Comparison of ENCODE assay signal across 9 cellular contexts in genomic region chrX:11427082-11428033, GRCh38.
DNase-seq lines count a peak whose midpoint lies in the region; ATAC-seq, FAIRE-seq and TF ChIP-seq lines count a peak whose summit lies in the region.
"Had no signal": no experiment of that assay in that cellular context is flagged by ENCODE, and none has a peak within 500 bp of the region (broad histone marks: within the 10 kb centered on the region; RNA-seq: fewer than 3 reads in every experiment).

No MANE protein-coding gene starts in this region.

- no peak overlapping the region for H4K8ac ChIP-seq in H1 (ENCODE audit: extremely low read depth, insufficient read depth, low read length)

- H3K18ac ChIP-seq in H1 (ENCODE audit: extremely low read depth, low read length), result no peak overlapping the region

- H3K9me3 Mint-ChIP-seq in CD8-positive, alpha-beta memory T cell, result peaks cover 0 to 5% (median 0%) of the 10 kb centered on the region in 5 donors
- no peaks in the 10 kb centered on the region for H3K9me3 Mint-ChIP-seq in activated CD4-positive, alpha-beta T cell treated with anti-CD3 and anti-CD28 coated beads, Interleukin-2, amount 10 ng/mL, durations not matched to agents 7 days and 5 days
- no peaks in the 10 kb centered on the region for H3K9me3 Mint-ChIP-seq in activated naive CD8-positive, alpha-beta T cell treated with anti-CD3 and anti-CD28 coated beads, Interleukin-2, amount 50 U/mL, for 24 hours

- H3K36me3 Mint-ChIP-seq in CD8-positive, alpha-beta memory T cell, result no peaks in the 10 kb centered on the region
- H3K36me3 Mint-ChIP-seq in activated CD4-positive, alpha-beta T cell treated with anti-CD3 and anti-CD28 coated beads, Interleukin-2, amount 10 ng/mL, durations not matched to agents 7 days and 5 days (ENCODE audit: low read depth), result no peaks in the 10 kb centered on the region
- no peaks in the 10 kb centered on the region for H3K36me3 Mint-ChIP-seq in activated naive CD8-positive, alpha-beta T cell treated with anti-CD3 and anti-CD28 coated beads, Interleukin-2, amount 50 U/mL, for 24 hours (ENCODE audit: low read depth)

- no peak overlapping the region for H3K4ac ChIP-seq in H1 (replicated peaks; ENCODE audit: insufficient read length, low read depth, low read length)

- no peak for TF ChIP-seq EP300 in H1 (IDR thresholded peaks at IDR 0.05; ENCODE audit: borderline replicate concordance in 1 of 2, low read depth in 2 of 2, low read length in 2 of 2)

- H2AK5ac ChIP-seq in H1 (ENCODE audit: low read depth, low read length), result no peak overlapping the region

- no peak overlapping the region for H3K4me3 ChIP-seq in CD8-positive, alpha-beta memory T cell (ENCODE audit: low read length)
- H3K4me3 ChIP-seq in H1 (ENCODE audit: extremely low read depth in 1 of 4, insufficient read depth in 2 of 4, low read depth in 3 of 4, low read length in 4 of 4), result peak overlapping the region; percentile 35 to 67 (median 41)
- H3K4me3 ChIP-seq in mucosa of rectum (ENCODE audit: low read length in 2 of 2), result peak overlapping the region; percentile 45 to 55

- H3K23ac ChIP-seq in H1 (ENCODE audit: insufficient read length), result no peak overlapping the region

- H3K9me3 ChIP-seq in CD8-positive, alpha-beta memory T cell (ENCODE audit: low read length), result no peaks in the 10 kb centered on the region
- H3K9me3 ChIP-seq in H1 (ENCODE audit: insufficient read depth in 2 of 2, low read depth in 1 of 2, low read length in 1 of 2) (no peaks in the 10 kb centered on the region), mucosa of rectum (ENCODE audit: control insufficient read depth in 2 of 2, low read length in 2 of 2) (no peaks in the 10 kb centered on the region)

- no peak for FAIRE-seq in H1 (lab: Jason Lieb, UNC)
- FAIRE-seq: frontal cortex had no signal

- ATAC-seq in HG02610 (IDR thresholded peaks at IDR 0.05; ENCODE audit: unreplicated experiment), result peak; percentile 36
- ATAC-seq in activated naive CD8-positive, alpha-beta T cell treated with anti-CD3 and anti-CD28 coated beads, Interleukin-2, amount 50 U/mL, for 24 hours, result no peak

- no peak overlapping the region for H2BK20ac ChIP-seq in H1 (ENCODE audit: low read length)

- H3K79me1 ChIP-seq in H1 (ENCODE audit: low read depth, low read length), result no peaks in the 10 kb centered on the region

- H3K56ac ChIP-seq in H1 (replicated peaks; ENCODE audit: insufficient read length, low read depth, low read length), result peak overlapping the region; percentile 46

- no peak overlapping the region for H3K9ac ChIP-seq in H1 (replicated peaks in 1 of 4; ENCODE audit: extremely low read depth in 1 of 4, low read depth in 3 of 4, low read length in 3 of 4)
- H3K9ac ChIP-seq in mucosa of rectum (ENCODE audit: low read depth in 1 of 2, low read length in 2 of 2), result peak overlapping the region; percentile 17 to 34

- CTCF ChIA-PET in CD8-positive, alpha-beta memory T cell (lab: Charles Lee), result no interaction called here
- CTCF ChIA-PET in H1 (lab: Charles Lee; ENCODE audit: partially characterized antibody), result no interaction called here
- CTCF ChIA-PET in activated CD4-positive, alpha-beta T cell treated with anti-CD3 and anti-CD28 coated beads, Interleukin-2, amount 10 ng/mL, durations not matched to agents 7 days and 5 days (lab: Charles Lee), result no interaction called here

- DNase-seq in CD8-positive, alpha-beta memory T cell, result no peak
- DNase-seq in H1 (ENCODE audit: low read depth in 1 of 2, low spot score in 2 of 2), result peak in 1 of 2 experiments; percentile 73
- DNase-seq in DMS114 treated with DMSO at 0.1 percent for 48 hours (lab: John Stamatoyannopoulos, UW; ENCODE audit: unreplicated experiment), result no peak
- no peak for DNase-seq in activated CD4-positive, alpha-beta T cell treated with anti-CD3 and anti-CD28 coated beads, Interleukin-2, amount 10 ng/mL, durations not matched to agents 7 days and 5 days
- DNase-seq in activated naive CD8-positive, alpha-beta T cell treated with anti-CD3 and anti-CD28 coated beads, Interleukin-2, amount 50 U/mL, for 24 hours, result no peak
- no peak for DNase-seq in SW 1271 (lab: John Stamatoyannopoulos, UW)

- no peak overlapping the region for H2BK120ac ChIP-seq in H1 (replicated peaks; ENCODE audit: low read depth, low read length)

- POLR2A ChIA-PET in CD8-positive, alpha-beta memory T cell (lab: Charles Lee), result no interaction called here
- POLR2A ChIA-PET in H1 (lab: Charles Lee; ENCODE audit: partially characterized antibody), result no interaction called here
- POLR2A ChIA-PET in activated CD4-positive, alpha-beta T cell treated with anti-CD3 and anti-CD28 coated beads, Interleukin-2, amount 10 ng/mL, durations not matched to agents 7 days and 5 days (lab: Charles Lee), result no interaction called here

- no peak overlapping the region for H4K5ac ChIP-seq in H1 (ENCODE audit: insufficient read length, low read depth, low read length)

- H2BK12ac ChIP-seq in H1 (ENCODE audit: low read depth, low read length), result no peak overlapping the region

- H2AFZ ChIP-seq in H1 (ENCODE audit: low read length), result no peak overlapping the region

- H2BK15ac ChIP-seq in H1 (ENCODE audit: low read length), result no peak overlapping the region

- no peak overlapping the region for H4K91ac ChIP-seq in H1 (replicated peaks; ENCODE audit: insufficient read length, low read length)

- no peak overlapping the region for H3K27ac Mint-ChIP-seq in CD8-positive, alpha-beta memory T cell
- no peak overlapping the region for H3K27ac Mint-ChIP-seq in activated CD4-positive, alpha-beta T cell treated with anti-CD3 and anti-CD28 coated beads, Interleukin-2, amount 10 ng/mL, durations not matched to agents 7 days and 5 days
- no peak overlapping the region for H3K27ac Mint-ChIP-seq in activated naive CD8-positive, alpha-beta T cell treated with anti-CD3 and anti-CD28 coated beads, Interleukin-2, amount 50 U/mL, for 24 hours

- WGBS in H1 (ENCODE audit: extremely low coverage in 1 of 2, insufficient coverage in 1 of 2, insufficient read length in 1 of 2, insufficient replicate concordance in 2 of 2, low coverage in 1 of 2, low lambda C conversion rate in 2 of 2, missing lambda C conversion rate in 1 of 2), 2 experiments, result 10% methylated on average over 11 of the region's 72 CpGs; no CpG with 5 or more reads in 1 of the 2 experiments

- TF ChIP-seq POLR2A in H1 (IDR thresholded peaks at IDR 0.05; ENCODE audit: control extremely low read depth in 1 of 2, low read depth in 2 of 2, low read length in 2 of 2), result no peak

- peaks cover 12 to 16% of the 10 kb centered on the region in 2 donors for H3K27me3 Mint-ChIP-seq in CD8-positive, alpha-beta memory T cell
- H3K27me3 Mint-ChIP-seq in activated CD4-positive, alpha-beta T cell treated with anti-CD3 and anti-CD28 coated beads, Interleukin-2, amount 10 ng/mL, durations not matched to agents 7 days and 5 days, result peaks cover 9% of the 10 kb centered on the region
- H3K27me3 Mint-ChIP-seq in activated naive CD8-positive, alpha-beta T cell treated with anti-CD3 and anti-CD28 coated beads, Interleukin-2, amount 50 U/mL, for 24 hours, result peaks cover 15% of the 10 kb centered on the region

- no peak overlapping the region for H3K14ac ChIP-seq in H1 (ENCODE audit: insufficient read length)

- H3K27ac ChIP-seq in CD8-positive, alpha-beta memory T cell (ENCODE audit: low read depth, low read length), result peak overlapping the region; percentile 73
- H3K27ac ChIP-seq in H1 (ENCODE audit: low read depth, low read length), result no peak overlapping the region
- peak overlapping the region; percentile 34 to 68 for H3K27ac ChIP-seq in mucosa of rectum (ENCODE audit: low read depth in 2 of 2, low read length in 2 of 2)

- TF ChIP-seq RAD21 in H1 (IDR thresholded peaks at IDR 0.05 in 1 of 2, conservative IDR thresholded peaks at IDR 0.05 in 1 of 2; ENCODE audit: low read depth in 2 of 2, low read length in 2 of 2), result peak in 1 of 2 experiments; percentile 10; a peak in 1 of 4 replicates

- H4K20me1 ChIP-seq in H1 (replicated peaks in 1 of 2; ENCODE audit: control insufficient read depth in 1 of 2, insufficient read depth in 2 of 2, low read length in 2 of 2), result no peaks in the 10 kb centered on the region

- H3K4me3 Mint-ChIP-seq in CD8-positive, alpha-beta memory T cell, result no peak overlapping the region
- no peak overlapping the region for H3K4me3 Mint-ChIP-seq in activated CD4-positive, alpha-beta T cell treated with anti-CD3 and anti-CD28 coated beads, Interleukin-2, amount 10 ng/mL, durations not matched to agents 7 days and 5 days
- no peak overlapping the region for H3K4me3 Mint-ChIP-seq in activated naive CD8-positive, alpha-beta T cell treated with anti-CD3 and anti-CD28 coated beads, Interleukin-2, amount 50 U/mL, for 24 hours

- H2BK5ac ChIP-seq in H1 (ENCODE audit: low read depth, low read length), result no peak overlapping the region

- H3K27me3 ChIP-seq in CD8-positive, alpha-beta memory T cell (ENCODE audit: insufficient read depth, low read length, poor library complexity, severe bottlenecking), result no peaks in the 10 kb centered on the region
- peaks cover 0 to 21% (median 14%) of the 10 kb centered on the region in 4 experiments; a peak in 6 of 7 replicates for H3K27me3 ChIP-seq in H1 (replicated peaks in 1 of 4; ENCODE audit: control insufficient read depth in 3 of 4, extremely low read depth in 1 of 4, insufficient read depth in 3 of 4, low read length in 3 of 4)
- H3K27me3 ChIP-seq in mucosa of rectum (ENCODE audit: control insufficient read depth in 2 of 2, insufficient read depth in 2 of 2, low read length in 2 of 2), result peaks cover 2 to 3% of the 10 kb centered on the region in 2 donors

- H3K4me1 ChIP-seq in CD8-positive, alpha-beta memory T cell (ENCODE audit: insufficient read depth, low read length), result no peaks in the 10 kb centered on the region
- H3K4me1 ChIP-seq in H1 (replicated peaks in 1 of 4; ENCODE audit: control insufficient read depth in 3 of 4, insufficient read depth in 4 of 4, low read length in 3 of 4) (no peaks in the 10 kb centered on the region), mucosa of rectum (ENCODE audit: control insufficient read depth in 2 of 2, insufficient read depth in 2 of 2, low read length in 2 of 2) (peaks cover 0 to 8% of the 10 kb centered on the region in 2 donors)

- no peaks in the 10 kb centered on the region for H3K4me1 Mint-ChIP-seq in CD8-positive, alpha-beta memory T cell
- H3K4me1 Mint-ChIP-seq in activated CD4-positive, alpha-beta T cell treated with anti-CD3 and anti-CD28 coated beads, Interleukin-2, amount 10 ng/mL, durations not matched to agents 7 days and 5 days, result no peaks in the 10 kb centered on the region
- no peaks in the 10 kb centered on the region for H3K4me1 Mint-ChIP-seq in activated naive CD8-positive, alpha-beta T cell treated with anti-CD3 and anti-CD28 coated beads, Interleukin-2, amount 50 U/mL, for 24 hours

- H3K4me2 ChIP-seq in H1 (ENCODE audit: insufficient read depth in 1 of 2, low read depth in 2 of 2, low read length in 2 of 2), result peak overlapping the region; percentile 74

- H3K36me3 ChIP-seq in CD8-positive, alpha-beta memory T cell (ENCODE audit: insufficient read depth, low read length), result no peaks in the 10 kb centered on the region
- H3K36me3 ChIP-seq in H1 (ENCODE audit: control insufficient read depth in 2 of 4, insufficient read depth in 4 of 4, low read length in 3 of 4) (no peaks in the 10 kb centered on the region), mucosa of rectum (ENCODE audit: control insufficient read depth in 2 of 2, insufficient read depth in 2 of 2, low read length in 2 of 2) (no peaks in the 10 kb centered on the region)

- TF ChIP-seq CTCF in H1 (IDR thresholded peaks at IDR 0.05; ENCODE audit: control extremely low read depth in 1 of 3, insufficient read depth in 1 of 3, low read depth in 1 of 3, low read length in 3 of 3), result peak in 2 of 3 experiments; percentile 41 to 58; a peak in 2 of 4 replicates

- H3K79me2 ChIP-seq in H1 (ENCODE audit: control insufficient read depth in 1 of 2, insufficient read depth in 2 of 2, low read length in 2 of 2), result no peaks in the 10 kb centered on the region

- H3K23me2 ChIP-seq in H1 (ENCODE audit: low read depth, low read length), result peaks cover 2% of the 10 kb centered on the region; the same call in 1 of the 2 replicates

Comparison
In these comparisons a context has a peak if more than half of its experiments do, and no peak if none do; other contexts are left out.
1. H3K9ac ChIP-seq: peak in mucosa of rectum (2 of 2); none in H1 (0 of 4).